Comparison of ENCODE assay signal across 8 cellular contexts in the genomic region with DNA sequence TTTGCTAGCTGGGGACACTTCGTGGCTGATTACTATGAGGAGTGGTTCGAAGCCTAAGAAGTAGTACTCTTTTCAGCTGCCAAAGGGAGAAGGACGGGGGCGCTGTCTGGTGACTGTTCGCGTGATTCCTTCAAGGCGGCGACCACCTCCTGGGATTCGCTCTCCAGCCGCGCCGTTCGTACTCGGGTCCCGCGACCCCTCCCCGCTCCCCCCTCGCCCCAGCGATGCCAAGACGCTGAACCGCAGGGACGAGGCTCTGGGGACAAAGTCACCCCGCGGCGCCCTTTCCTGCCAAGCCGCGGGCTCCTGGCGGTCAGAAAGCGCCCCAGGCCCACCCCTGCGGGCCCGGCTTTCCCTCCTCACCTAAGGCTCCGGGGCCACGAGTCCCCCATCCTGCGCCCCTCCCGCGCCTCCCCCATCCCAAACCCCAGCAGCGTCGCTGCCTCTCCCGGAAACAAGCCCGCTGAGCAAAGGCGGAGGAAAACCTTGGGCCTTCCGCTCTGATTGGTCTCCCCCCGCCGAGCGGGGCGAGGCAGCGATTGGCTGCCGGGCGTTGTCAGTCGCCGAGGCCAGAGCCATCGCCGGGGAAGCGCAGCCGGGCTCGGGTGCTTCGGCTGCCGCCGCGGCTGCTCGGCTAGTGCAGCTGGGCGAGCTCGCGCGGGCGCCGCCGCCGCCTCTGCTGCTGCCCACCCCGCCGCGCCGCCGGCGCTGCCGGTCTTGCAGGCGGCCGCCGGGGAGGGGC. TPM values are rescaled to one million over a fixed set of nuclear protein-coding genes. Genes with fewer than 3 reads are reported as not detected.
DNase-seq lines count a peak whose midpoint lies in the region; TF ChIP-seq lines count a peak whose summit lies in the region.

A gene (plus strand): TSS at position 572 of the 742 bp plus-strand sequence.

- TF ChIP-seq CTCF in GM12874 (IDR thresholded peaks at IDR 0.05; ENCODE audit: insufficient read depth, low read depth, low read length) (peak; percentile 32), HFF-Myc (IDR thresholded peaks at IDR 0.05; ENCODE audit: low read depth, low read length, missing control alignments) (no peak), left ventricle myocardium inferior (IDR thresholded peaks at IDR 0.05; ENCODE audit: borderline replicate concordance) (peak; percentile 49), parathyroid adenoma (IDR thresholded peaks at IDR 0.05) (no peak)

- H3K4me2 ChIP-seq in parathyroid adenoma (ENCODE audit: low read length): peak within 1 kb of the TSS; percentile 85

- no peaks in the 10 kb centered on the region for H3K79me2 ChIP-seq in parathyroid adenoma

- H3K4me1 ChIP-seq in left ventricle myocardium inferior (peaks cover 25% of the 10 kb centered on the region), parathyroid adenoma (peaks cover 2% of the 10 kb centered on the region)

- H3K36me3 ChIP-seq in MG63 (no peaks in the 10 kb centered on the region), SK-N-MC (ENCODE audit: insufficient read depth, low read length) (no peaks in the 10 kb centered on the region), left ventricle myocardium inferior (no peaks in the 10 kb centered on the region), parathyroid adenoma (ENCODE audit: control insufficient read depth, insufficient read depth, low read length) (no peaks in the 10 kb centered on the region)

- peak within 1 kb of the TSS; percentile 80 for H2AFZ ChIP-seq in parathyroid adenoma

- H3K9me3 ChIP-seq in MG63: no peaks in the 10 kb centered on the region
- no peaks in the 10 kb centered on the region for H3K9me3 ChIP-seq in SK-N-MC (ENCODE audit: low read depth, low read length)
- H3K9me3 ChIP-seq in left ventricle myocardium inferior (replicated peaks): no peaks in the 10 kb centered on the region
- no peaks in the 10 kb centered on the region for H3K9me3 ChIP-seq in parathyroid adenoma (ENCODE audit: control insufficient read depth, low read length)

- H3K27me3 ChIP-seq in MG63 (peaks cover 6% of the 10 kb centered on the region), left ventricle myocardium inferior (ENCODE audit: low read depth) (peaks cover 44% of the 10 kb centered on the region), parathyroid adenoma (ENCODE audit: control insufficient read depth, insufficient read depth, low read length) (no peaks in the 10 kb centered on the region)

- intact Hi-C loops in left ventricle myocardium inferior (cut with micrococcal nuclease): no loop called here

- peak within 1 kb of the TSS; percentile 77 for H3K9ac ChIP-seq in SK-N-MC (ENCODE audit: insufficient read length)
- no peak within 1 kb of the TSS for H3K9ac ChIP-seq in parathyroid adenoma

- H3K4me3 ChIP-seq in HFF-Myc (replicated peaks; ENCODE audit: low read depth, low read length): peak within 1 kb of the TSS; percentile 54
- H3K4me3 ChIP-seq in MG63: peak within 1 kb of the TSS; percentile 75
- peak within 1 kb of the TSS; percentile 92 for H3K4me3 ChIP-seq in SK-N-MC
- peak within 1 kb of the TSS; percentile 84 for H3K4me3 ChIP-seq in left ventricle myocardium inferior
- H3K4me3 ChIP-seq in parathyroid adenoma (ENCODE audit: low read depth, low read length): peak within 1 kb of the TSS; percentile 70

- H3K27ac ChIP-seq in SK-N-MC (peak within 1 kb of the TSS; percentile 69; the same call in 1 of the 2 replicates), left ventricle myocardium inferior (replicated peaks) (peak within 1 kb of the TSS; percentile 86), parathyroid adenoma (no peak within 1 kb of the TSS)

- DNase-seq in HFF-Myc (ENCODE audit: extremely low read depth, low read depth): peak; percentile 53
- peak; percentile 92 for DNase-seq in MG63
- no peak for DNase-seq in SK-N-MC (ENCODE audit: low read depth, low spot score)
- DNase-seq in anterior cingulate cortex (lab: John Stamatoyannopoulos, UW): peak; percentile 52 to 95 (median 84)
- DNase-seq in left ventricle myocardium inferior: peak; percentile 85
- DNase-seq in NAMALWA (ENCODE audit: low spot score): no peak

RNA-seq across cellular contexts. Expression of the gene that starts here (rescaled TPM):
- 2.7 and 4.5 TPM in 2 replicates for total RNA-seq in MG63 (2014; rRNA removed; shearing (Covaris generic); ENCODE audit: low replicate concordance)
- not detected for total RNA-seq in left ventricle myocardium inferior

Comparison
In these comparisons a context has a peak if more than half of its experiments do, and no peak if none do; other contexts are left out.
1. Peak in DNase-seq, H3K4me3 ChIP-seq and H3K27ac ChIP-seq in left ventricle myocardium inferior; RNA of the gene not detected or under 1 TPM.
2. CTCF ChIP-seq: peak in GM12874 (single experiment) and left ventricle myocardium inferior (single experiment); none in HFF-Myc (single experiment) and parathyroid adenoma (single experiment).
3. DNase-seq: peak in HFF-Myc (single experiment), MG63 (single experiment) and anterior cingulate cortex (58 of 58); none in SK-N-MC (single experiment) and NAMALWA (single experiment).
4. Peak in every context shown above with its lines, with median percentiles within 50 percentile points of each other: H3K4me3 ChIP-seq.